Comparison of ENCODE assay signal across 28 cellular contexts in the genomic region with DNA sequence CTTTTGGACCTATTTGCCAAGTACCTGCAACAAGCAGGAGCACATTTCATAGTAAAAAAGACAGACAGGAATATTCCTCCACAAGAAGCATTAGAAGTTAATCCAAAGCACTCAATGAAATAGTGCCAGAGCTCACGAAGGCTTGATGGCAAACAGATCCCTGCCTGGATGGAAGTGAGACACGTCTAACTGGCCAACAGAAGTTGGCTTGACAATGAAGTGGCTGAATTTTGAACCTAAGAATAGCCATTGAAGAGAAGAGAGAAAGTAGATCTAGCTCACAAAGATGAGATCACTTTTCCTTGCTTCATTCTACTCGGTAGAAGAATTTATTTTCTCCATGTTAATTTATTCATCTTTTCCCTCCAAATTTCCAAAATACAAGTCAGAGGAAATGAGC. TPM values are rescaled to one million over a fixed set of nuclear protein-coding genes. Genes with fewer than 3 reads are reported as not detected.
DNase-seq lines count a peak whose midpoint lies in the region; TF ChIP-seq lines count a peak whose summit lies in the region.
"Had no signal": no experiment of that assay in that cellular context is flagged by ENCODE, and none has a peak within 500 bp of the region (broad histone marks: within the 10 kb centered on the region; RNA-seq: fewer than 3 reads in every experiment).

No MANE protein-coding gene starts in this region.

- H3K27ac ChIP-seq in angular gyrus (ENCODE audit: low read depth, low read length) (peak overlapping the region; percentile 20), dorsolateral prefrontal cortex (peak overlapping the region in 52 of 59 donors; percentile 39 to 93 (median 79)), substantia nigra (ENCODE audit: low read depth, low read length, poor library complexity, severe bottlenecking) (peak overlapping the region; percentile 66)
- H3K27ac ChIP-seq: A549; BLaER1 treated with 17β-estradiol and CSF1 and Interleukin-3, amounts not matched to agents 10 nM and 100 nM; HL-60; KMS-11; PC-9 had no signal

- H3K27ac Mint-ChIP-seq in nephron progenitor cell = peak overlapping the region; percentile 18

- peaks cover 67% of the 10 kb centered on the region for H3K36me3 Mint-ChIP-seq in nephron progenitor cell (ENCODE audit: low read depth)

- DNase-seq in dorsolateral prefrontal cortex (no peak), nephron progenitor cell (no peak), substantia nigra (lab: John Stamatoyannopoulos, UW) (no peak), NCI-H146 (lab: John Stamatoyannopoulos, UW) (no peak), hepatic stellate cell (ENCODE audit: low spot score) (no peak), head of caudate nucleus (no peak)
- DNase-seq: AML-193; CD4-positive, alpha-beta memory T cell; COR-L47; DMS53; H7; MM.1S; NCI-H1694; NCI-H2081; NCI-H2227 treated with DMSO at 0.1 percent for 48 hours; NCI-H526 treated with DMSO at 0.1 percent for 48 hours; PC-9; SHP77 treated with DMSO at 0.1 percent for 48 hours had no signal

- no peaks in the 10 kb centered on the region for H3K27me3 ChIP-seq in dorsolateral prefrontal cortex
- H3K27me3 ChIP-seq: BLaER1 treated with 17β-estradiol and CSF1 and Interleukin-3, amounts not matched to agents 10 nM and 100 nM had no signal

- no peaks in the 10 kb centered on the region for H3K9me3 Mint-ChIP-seq in nephron progenitor cell
- H3K9me3 Mint-ChIP-seq: IgD-negative memory B cell had no signal

- H3K4me3 ChIP-seq in dorsolateral prefrontal cortex = no peak overlapping the region
- H3K4me3 ChIP-seq: A549; BLaER1 treated with 17β-estradiol and CSF1 and Interleukin-3, amounts not matched to agents 10 nM and 100 nM; PC-9 had no signal

- no peaks in the 10 kb centered on the region for H3K4me1 Mint-ChIP-seq in nephron progenitor cell
- H3K4me1 Mint-ChIP-seq: IgD-negative memory B cell had no signal

- H3K27me3 Mint-ChIP-seq in nephron progenitor cell (ENCODE audit: low read depth, poor library complexity) = no peaks in the 10 kb centered on the region
- H3K27me3 Mint-ChIP-seq: CD4-positive, alpha-beta memory T cell; IgD-negative memory B cell had no signal

- no peak for TF ChIP-seq CTCF in dorsolateral prefrontal cortex (IDR thresholded peaks at IDR 0.05 in 54 of 56, conservative IDR thresholded peaks at IDR 0.05 in 2 of 56; ENCODE audit: low read depth in 1 of 56, partially characterized antibody in 56 of 56)
- TF ChIP-seq CTCF in nephron progenitor cell (IDR thresholded peaks at IDR 0.05) = no peak

- intact Hi-C loops in dorsolateral prefrontal cortex (cut with DNase I) (no loop called here), head of caudate nucleus (cut with DNase I) (no loop called here)

- H3K4me3 Mint-ChIP-seq in nephron progenitor cell = no peak overlapping the region
- H3K4me3 Mint-ChIP-seq: CD4-positive, alpha-beta memory T cell; IgD-negative memory B cell had no signal

RNA-seq across cellular contexts. Expression of a gene that starts 30.6 kb away (rescaled TPM):
- total RNA-seq in dorsolateral prefrontal cortex = 1 to 10 TPM in 16 of 120 experiments, under 1 TPM in 53, not detected in 51; 0.32 to 2.2 (median 0.72) TPM
- total RNA-seq: G401, NCI-H460, PC-9 had no signal

RNA-seq across cellular contexts. Expression of a gene that starts 38.4 kb away (rescaled TPM):
- total RNA-seq in dorsolateral prefrontal cortex = not detected
- total RNA-seq: CD4-positive, alpha-beta memory T cell; Daoy; G401; H7; NCI-H460; PC-9; RPMI7951 had no signal

RNA-seq across cellular contexts. Expression of a gene that starts 45.0 kb away (rescaled TPM):
- not detected for total RNA-seq in dorsolateral prefrontal cortex
- total RNA-seq: CD4-positive, alpha-beta memory T cell; Daoy; G401; H7; NCI-H460; PC-9; RPMI7951 had no signal

Comparison
In these comparisons a context has a peak if more than half of its experiments do, and no peak if none do; other contexts are left out.
1. H3K27ac ChIP-seq: peak in every context shown above with its lines; median percentile 79 in dorsolateral prefrontal cortex; 66 in substantia nigra; 20 in angular gyrus.